ENCODE assay signal across 21 cellular contexts in genomic region chr17:32206816-32207215, GRCh38. TPM values are rescaled to one million over a fixed set of nuclear protein-coding genes. Genes with fewer than 3 reads are reported as not detected.
A peak's percentile ranks its signal among the peaks of the same experiment; 100 is the strongest.
DNase-seq lines count a peak whose midpoint lies in the region; TF ChIP-seq lines count a peak whose summit lies in the region.
"Had no signal": no experiment of that assay in that cellular context is flagged by ENCODE, and none has a peak within 500 bp of the region (broad histone marks: within the 10 kb centered on the region; RNA-seq: fewer than 3 reads in every experiment).

No MANE protein-coding gene starts in this region.

- DNase-seq in HCEC 1CT (peak; percentile 1), amniotic epithelial cell (ENCODE audit: low read depth) (peak; percentile 64), fibroblast of peridontal ligament (ENCODE audit: extremely low read depth) (peak; percentile 81), smooth muscle cell (lab: John Stamatoyannopoulos, UW; ENCODE audit: unreplicated experiment) (no peak), SIG-M5 treated with dmso at 0.1 percent for 504 hours (lab: John Stamatoyannopoulos, UW; ENCODE audit: unreplicated experiment) (no peak), endothelial cell (ENCODE audit: low spot score) (no peak), HuH-7.5 (ENCODE audit: low spot score) (no peak)
- DNase-seq in stimulated activated CD4-positive, alpha-beta T cell treated with anti-CD3 and anti-CD28 coated beads, Interleukin-2, amount 100 ng/mL, for 48 hours: no peak
- DNase-seq: CD8-positive, alpha-beta memory T cell; DMS79 treated with DMSO at 0.1 percent for 48 hours; GF-D8; Karpas-422; MM.1S; NCI-H1105 treated with DMSO at 0.1 percent for 48 hours; NCI-H1694 treated with DMSO at 0.1 percent for 48 hours; NCI-H446; NCI-H69; NK-92 treated with Interleukin-12 subunit alpha and Interleukin-12 subunit beta, amount 100 ng/mL, for 24 hours had no signal

- H3K9ac ChIP-seq in smooth muscle cell (ENCODE audit: low read depth): peak overlapping the region; percentile 54
- H3K9ac ChIP-seq: BLaER1 had no signal

- WGBS in smooth muscle cell (ENCODE audit: low lambda C conversion rate): 47% methylated on average over 1 of the region's 1 CpG

- no peaks in the 10 kb centered on the region for H3K9me3 ChIP-seq in smooth muscle cell (replicated peaks; ENCODE audit: low read depth)
- H3K9me3 ChIP-seq: BLaER1 had no signal

- peaks cover 12% of the 10 kb centered on the region for H3K4me1 ChIP-seq in smooth muscle cell (ENCODE audit: low read depth)
- H3K4me1 ChIP-seq: BLaER1 had no signal

- H3K4me3 Mint-ChIP-seq in endothelial cell (ENCODE audit: unreplicated experiment): no peak overlapping the region
- H3K4me3 Mint-ChIP-seq: CD8-positive, alpha-beta memory T cell had no signal

- H3K36me3 ChIP-seq in smooth muscle cell (ENCODE audit: low read depth): peaks cover 10% of the 10 kb centered on the region

- H3K79me2 ChIP-seq in smooth muscle cell (ENCODE audit: low read depth): no peaks in the 10 kb centered on the region

- H3K9me3 Mint-ChIP-seq in endothelial cell (ENCODE audit: unreplicated experiment): no peaks in the 10 kb centered on the region
- H3K9me3 Mint-ChIP-seq: CD8-positive, alpha-beta memory T cell had no signal

- H3K27ac ChIP-seq in smooth muscle cell (ENCODE audit: low read depth): peak overlapping the region; percentile 91
- H3K27ac ChIP-seq: BLaER1, RWPE1 had no signal

- no peaks in the 10 kb centered on the region for H3K4me1 Mint-ChIP-seq in endothelial cell (ENCODE audit: unreplicated experiment)
- H3K4me1 Mint-ChIP-seq: CD8-positive, alpha-beta memory T cell had no signal

- H3K27ac Mint-ChIP-seq in endothelial cell (ENCODE audit: unreplicated experiment): no peak overlapping the region

- H4K20me1 ChIP-seq in smooth muscle cell (ENCODE audit: low read depth): no peaks in the 10 kb centered on the region
- H4K20me1 ChIP-seq: BLaER1 had no signal

- H2AFZ ChIP-seq in smooth muscle cell (ENCODE audit: low read depth): no peak overlapping the region

- peak overlapping the region; percentile 68 for H3K4me2 ChIP-seq in smooth muscle cell
- H3K4me2 ChIP-seq: BLaER1 had no signal

- H3F3A ChIP-seq in smooth muscle cell (ENCODE audit: low read depth): no peaks in the 10 kb centered on the region

- no peak for TF ChIP-seq CTCF in smooth muscle cell (IDR thresholded peaks at IDR 0.05; ENCODE audit: borderline replicate concordance, insufficient read depth, poor library complexity, severe bottlenecking)
- TF ChIP-seq CTCF in endothelial cell (IDR thresholded peaks at IDR 0.05; ENCODE audit: unreplicated experiment): no peak

- H3K27me3 ChIP-seq in smooth muscle cell (ENCODE audit: low read depth): no peaks in the 10 kb centered on the region
- H3K27me3 ChIP-seq: BLaER1 had no signal

- H3K4me3 ChIP-seq in smooth muscle cell: peak overlapping the region; percentile 28
- H3K4me3 ChIP-seq: BLaER1 had no signal

- no peaks in the 10 kb centered on the region for H3K36me3 Mint-ChIP-seq in endothelial cell (ENCODE audit: low read depth, unreplicated experiment)

- H3K27me3 Mint-ChIP-seq in endothelial cell (ENCODE audit: unreplicated experiment): no peaks in the 10 kb centered on the region
- H3K27me3 Mint-ChIP-seq: CD8-positive, alpha-beta memory T cell had no signal

RNA-seq across cellular contexts. Expression of gene RHBDL3, which starts 58.8 kb away (rescaled TPM):
- total RNA-seq in smooth muscle cell (not detected in 2 replicates), endothelial cell (ENCODE audit: unreplicated experiment) (1.7 TPM)
- polyA plus RNA-seq in smooth muscle cell: 0.11 TPM in 1 of 2 replicates, not detected in the other
- polyA plus RNA-seq: CD8-positive, alpha-beta memory T cell; HepG2 had no signal

Comparison
In these comparisons a context has a peak if more than half of its experiments do, and no peak if none do; other contexts are left out.
1. DNase-seq: peak in HCEC 1CT (single experiment), amniotic epithelial cell (single experiment) and fibroblast of peridontal ligament (single experiment); none in smooth muscle cell (single experiment), SIG-M5 treated with dmso at 0.1 percent for 504 hours (single experiment), stimulated activated CD4-positive, alpha-beta T cell treated with anti-CD3 and anti-CD28 coated beads, Interleukin-2, amount 100 ng/mL, for 48 hours (0 of 2), endothelial cell (single experiment) and HuH-7.5 (single experiment).